ENCODE assay signal across 8 cellular contexts in the genomic region with DNA sequence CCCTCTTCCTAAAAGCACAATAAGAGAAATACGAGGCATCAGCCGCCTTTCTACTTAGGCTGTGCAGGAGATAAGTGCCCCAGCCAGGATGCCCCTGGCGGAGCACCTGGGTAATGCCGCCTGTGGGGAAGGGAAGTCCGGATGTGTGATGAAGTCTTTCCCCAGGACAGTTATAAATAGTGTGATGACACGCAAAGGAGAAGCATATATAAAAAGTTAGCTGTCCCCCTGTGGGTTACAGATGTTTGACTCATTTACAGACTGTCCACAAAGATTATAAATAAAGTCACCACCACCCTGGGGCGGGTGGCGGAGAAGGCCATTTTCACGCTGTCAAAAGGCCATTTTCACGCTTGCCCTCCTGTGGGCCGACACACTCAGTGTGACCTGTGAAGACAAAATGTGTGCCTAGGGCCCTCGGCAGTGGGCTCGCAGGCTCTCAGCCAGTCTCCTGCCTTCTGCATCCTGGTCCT.
DNase-seq lines count a peak whose midpoint lies in the region; ATAC-seq and TF ChIP-seq lines count a peak whose summit lies in the region.

No MANE protein-coding gene starts in this region.

- H3K79me2 ChIP-seq in OCI-LY3 (ENCODE audit: low read length): 0 out of 2 replicates have a peak, but pooled peaks cover 7% of the 10 kb centered on the region

- H3K27ac ChIP-seq in HEK293 (ENCODE audit: extremely low read depth, low read depth, low read length) (no peak overlapping the region), OCI-LY3 (ENCODE audit: low read length) (peak overlapping the region; percentile 95)

- H3K36me3 Mint-ChIP-seq in memory B cell: no peaks in the 10 kb centered on the region

- peak; percentile 24 for DNase-seq in NCI-H1436 (lab: John Stamatoyannopoulos, UW)
- DNase-seq in NCI-H1436 treated with DMSO at 0.1 percent for 48 hours (lab: John Stamatoyannopoulos, UW): no peak
- DNase-seq in astrocyte of the spinal cord (ENCODE audit: low read depth, low spot score): peak; percentile 75
- DNase-seq in memory B cell (ENCODE audit: low spot score in 2 of 2): peak in 1 of 2 donors; percentile 45
- no peak for DNase-seq in NCI-H2081 treated with DMSO at 0.1 percent for 48 hours (lab: John Stamatoyannopoulos, UW)

- H3K4me2 ChIP-seq in OCI-LY3 (ENCODE audit: low read length): peak overlapping the region; percentile 95

- POLR2A ChIA-PET in HEK293 (lab: Yijun Ruan, JAX): no interaction called here

- in situ Hi-C loops in astrocyte of the spinal cord (cut with HindIII; ENCODE audit: low sequenced_read_pairs): no loop called here

- H3K9ac ChIP-seq in OCI-LY3 (ENCODE audit: low read length): peak overlapping the region; percentile 66; the same call in 1 of the 2 replicates

- H3K27ac Mint-ChIP-seq in memory B cell: no peak overlapping the region

- peaks cover 14% of the 10 kb centered on the region for H3K27me3 Mint-ChIP-seq in memory B cell

- peak; percentile 41 for TF ChIP-seq CTCF in HEK293 (tag by site-specific recombination; IDR thresholded peaks at IDR 0.05)
- TF ChIP-seq CTCF in OCI-LY3 (IDR thresholded peaks at IDR 0.05; ENCODE audit: low read depth, low read length): peak; percentile 76
- TF ChIP-seq CTCF in astrocyte of the spinal cord (IDR thresholded peaks at IDR 0.05; ENCODE audit: low read depth, low read length): peak; percentile 90

- no peaks in the 10 kb centered on the region for H3K36me3 ChIP-seq in HEK293 (ENCODE audit: control insufficient read depth in 2 of 2, insufficient read depth in 1 of 2, low read length in 2 of 2)
- no peaks in the 10 kb centered on the region for H3K36me3 ChIP-seq in OCI-LY3 (replicated peaks; ENCODE audit: low read depth, low read length)

- H3K4me3 ChIP-seq in HEK293 (ENCODE audit: low read depth, low read length) (no peak overlapping the region), OCI-LY3 (ENCODE audit: low read length) (peak overlapping the region; percentile 13; the same call in 1 of the 2 replicates), astrocyte of the spinal cord (ENCODE audit: low read depth, low read length) (no peak overlapping the region)

- peaks cover 70% of the 10 kb centered on the region for H3K4me1 Mint-ChIP-seq in memory B cell

- H3K9me3 ChIP-seq in HEK293 (ENCODE audit: control insufficient read depth, insufficient read depth, low read depth, low read length) (no peaks in the 10 kb centered on the region), OCI-LY3 (ENCODE audit: insufficient read depth, low read length) (no peaks in the 10 kb centered on the region)

- no peaks in the 10 kb centered on the region for H3K9me3 Mint-ChIP-seq in memory B cell

- H3K4me1 ChIP-seq in HEK293 (ENCODE audit: control insufficient read depth, insufficient read depth, low read length) (no peaks in the 10 kb centered on the region), OCI-LY3 (ENCODE audit: low read length) (peaks cover 91% of the 10 kb centered on the region)

- no peaks in the 10 kb centered on the region for H4K20me1 ChIP-seq in OCI-LY3 (ENCODE audit: insufficient read depth, low read length)

- ATAC-seq in memory B cell (ENCODE audit: low read depth): peak; percentile 23
- no peak for ATAC-seq in HG03097 (IDR thresholded peaks at IDR 0.05; ENCODE audit: low FRiP score, unreplicated experiment)

- H3K4me3 Mint-ChIP-seq in memory B cell: no peak overlapping the region

- H3K27me3 ChIP-seq in OCI-LY3 (ENCODE audit: low read depth, low read length): no peaks in the 10 kb centered on the region; the same call in 1 of the 2 replicates

- H2AFZ ChIP-seq in OCI-LY3 (ENCODE audit: low read depth, low read length): peak overlapping the region; percentile 15; the same call in 1 of the 2 replicates

- CTCF ChIA-PET in HEK293 (lab: Yijun Ruan, JAX): interaction anchor here (1.0 to 2.0 kb wide), 5 partner anchors 8 to 290 kb away, joined by 3 to 12 read pairs (median 3); no protein-coding TSS in a partner anchor

TF ChIP-seq in HEK293, 187 proteins besides CTCF, POLR2A, EP300 and RAD21:
- TF ChIP-seq ZNF394 (tag by site-specific recombination; IDR thresholded peaks at IDR 0.05; ENCODE audit: borderline replicate concordance) (peak; percentile 30; the same call in 1 of the 2 replicates), ZNF521 (tag by site-specific recombination; IDR thresholded peaks at IDR 0.05) (no peak), ZNF660 (tag by site-specific recombination; IDR thresholded peaks at IDR 0.05) (0 out of 2 replicates have a peak, but pooled peaks have one; percentile 45)

Comparison
In these comparisons a context has a peak if more than half of its experiments do, and no peak if none do; other contexts are left out.
1. DNase-seq: peak in NCI-H1436 (single experiment) and astrocyte of the spinal cord (single experiment); none in NCI-H1436 treated with DMSO at 0.1 percent for 48 hours (single experiment) and NCI-H2081 treated with DMSO at 0.1 percent for 48 hours (single experiment).
2. Peak in every context shown above with its lines, with median percentiles within 50 percentile points of each other: CTCF ChIP-seq.